12 cellular contexts compared by ENCODE assay signal in the genomic region with DNA sequence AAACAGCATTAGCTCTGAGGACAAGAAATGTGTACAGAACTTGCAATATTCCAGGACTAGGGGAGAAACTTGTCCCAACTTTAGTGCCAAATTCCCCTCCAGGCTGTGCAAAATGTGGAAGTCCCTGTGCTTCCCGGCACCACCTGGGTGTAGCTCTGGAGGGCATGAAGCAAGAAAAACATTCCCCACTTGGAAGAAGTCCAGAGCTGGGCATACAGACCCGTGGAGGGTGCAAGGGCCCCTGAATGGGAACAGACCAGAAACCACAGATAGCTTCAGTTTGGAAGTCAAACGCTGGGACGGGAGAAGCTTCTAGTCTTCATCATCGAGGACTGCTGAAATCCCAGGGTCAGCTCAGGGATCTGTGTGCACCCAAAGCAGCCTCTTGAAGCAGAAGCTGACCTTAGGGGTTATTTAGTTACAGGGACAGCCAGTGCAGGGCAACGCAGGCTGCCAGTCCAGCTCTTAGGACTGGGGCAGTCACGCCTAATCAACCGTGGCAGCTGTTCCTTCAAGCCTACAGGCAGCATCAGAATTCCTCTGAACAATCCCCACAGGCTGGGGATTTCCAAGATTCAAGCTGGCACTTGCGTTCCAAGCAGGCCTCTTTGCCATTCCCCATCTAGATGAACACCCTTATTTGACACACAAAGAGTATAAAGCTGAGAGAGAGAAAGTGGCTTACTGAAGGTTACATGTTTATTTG.
DNase-seq lines count a peak whose midpoint lies in the region; ATAC-seq and TF ChIP-seq lines count a peak whose summit lies in the region.
"Had no signal": no experiment of that assay in that cellular context is flagged by ENCODE, and none has a peak within 500 bp of the region (broad histone marks: within the 10 kb centered on the region; RNA-seq: fewer than 3 reads in every experiment).

No MANE protein-coding gene starts in this region.

- intact Hi-C loops in left cardiac atrium (cut with DNase I) (no loop called here), sciatic nerve (cut with DNase I) (no loop called here)

- no peak overlapping the region for H3K27ac Mint-ChIP-seq in GM23338
- no peak overlapping the region for H3K27ac Mint-ChIP-seq in HFFc6

- no peak overlapping the region for H2AFZ ChIP-seq in GM23338

- H3K4me3 Mint-ChIP-seq in GM23338 (no peak overlapping the region), HFFc6 (no peak overlapping the region)
- H3K4me3 Mint-ChIP-seq: CD4-positive, CD25-positive, alpha-beta regulatory T cell had no signal

- no peaks in the 10 kb centered on the region for H3K36me3 Mint-ChIP-seq in GM23338 (ENCODE audit: low read depth)
- no peaks in the 10 kb centered on the region for H3K36me3 Mint-ChIP-seq in HFFc6 (ENCODE audit: low read depth)
- H3K36me3 Mint-ChIP-seq: CD4-positive, CD25-positive, alpha-beta regulatory T cell had no signal

- peaks cover 8% of the 10 kb centered on the region; the same call in 2 of the 3 replicates for H3K4me1 Mint-ChIP-seq in GM23338
- H3K4me1 Mint-ChIP-seq in HFFc6 (ENCODE audit: low read depth) = no peaks in the 10 kb centered on the region
- H3K4me1 Mint-ChIP-seq: CD4-positive, CD25-positive, alpha-beta regulatory T cell had no signal

- DNase-seq in GM23338 (ENCODE audit: low spot score) (no peak), astrocyte of the cerebellum (ENCODE audit: low read depth) (peak; percentile 8), left cardiac atrium (no peak), sciatic nerve (ENCODE audit: low spot score) (no peak), NCI-H2227 (lab: John Stamatoyannopoulos, UW; ENCODE audit: unreplicated experiment) (no peak), NCI-H2029 (lab: John Stamatoyannopoulos, UW) (no peak), HFFc6 (no peak)
- DNase-seq: activated CD4-positive, alpha-beta T cell treated with anti-CD3 and anti-CD28 coated beads for 1 hour; CD4-positive, CD25-positive, alpha-beta regulatory T cell; central memory CD4-positive, alpha-beta T cell; NCI-H526 treated with DMSO at 0.1 percent for 48 hours had no signal

- in situ Hi-C loops in astrocyte of the cerebellum (cut with HindIII; ENCODE audit: low sequenced_read_pairs) = no loop called here

- ATAC-seq in GM23338 (peak; percentile 23; the same call in 2 of the 3 replicates), left cardiac atrium (peak; percentile 54 to 62), sciatic nerve (peak; percentile 23), GM19467 (IDR thresholded peaks at IDR 0.05; ENCODE audit: unreplicated experiment) (no peak)

- H3K36me3 ChIP-seq in GM23338 (ENCODE audit: insufficient read depth) = no peaks in the 10 kb centered on the region

- H3K9me2 ChIP-seq in GM23338 (ENCODE audit: insufficient read depth) = no peaks in the 10 kb centered on the region; the same call in 1 of the 2 replicates

- H3K27ac ChIP-seq in GM23338 (ENCODE audit: low read depth) = no peak overlapping the region

- H3K4me3 ChIP-seq in GM23338 (no peak overlapping the region), astrocyte of the cerebellum (ENCODE audit: low read depth, low read length) (no peak overlapping the region)

- H3K79me2 ChIP-seq in GM23338 (replicated peaks; ENCODE audit: insufficient read depth) = no peaks in the 10 kb centered on the region

- no peaks in the 10 kb centered on the region for H3F3A ChIP-seq in GM23338 (replicated peaks; ENCODE audit: low read depth)

- no peak overlapping the region for H3K4me2 ChIP-seq in GM23338

- peaks cover 6% of the 10 kb centered on the region for H3K27me3 Mint-ChIP-seq in GM23338 (ENCODE audit: insufficient read depth, low read depth, poor library complexity)
- peaks cover 20% of the 10 kb centered on the region for H3K27me3 Mint-ChIP-seq in HFFc6 (ENCODE audit: insufficient read depth)

- H3K9me3 Mint-ChIP-seq in GM23338 (no peaks in the 10 kb centered on the region), HFFc6 (no peaks in the 10 kb centered on the region)

- no peaks in the 10 kb centered on the region for H3K4me1 ChIP-seq in GM23338 (ENCODE audit: insufficient read depth)

- H3K27me3 ChIP-seq in GM23338 (ENCODE audit: insufficient read depth) = no peaks in the 10 kb centered on the region

- H4K20me1 ChIP-seq in GM23338 (replicated peaks; ENCODE audit: insufficient read depth) = peaks cover 5% of the 10 kb centered on the region; the same call in 1 of the 2 replicates

- TF ChIP-seq CTCF in GM23338 (conservative IDR thresholded peaks at IDR 0.05; ENCODE audit: low read depth in 2 of 2) = no peak
- TF ChIP-seq CTCF in astrocyte of the cerebellum (IDR thresholded peaks at IDR 0.05; ENCODE audit: low read depth, low read length, missing control alignments) = no peak
- no peak for TF ChIP-seq CTCF in HFFc6 (IDR thresholded peaks at IDR 0.05)

TF ChIP-seq in GM23338, 12 proteins besides CTCF, POLR2A, EP300 and RAD21 (continues in another document):
- TF ChIP-seq, protein P1, sequence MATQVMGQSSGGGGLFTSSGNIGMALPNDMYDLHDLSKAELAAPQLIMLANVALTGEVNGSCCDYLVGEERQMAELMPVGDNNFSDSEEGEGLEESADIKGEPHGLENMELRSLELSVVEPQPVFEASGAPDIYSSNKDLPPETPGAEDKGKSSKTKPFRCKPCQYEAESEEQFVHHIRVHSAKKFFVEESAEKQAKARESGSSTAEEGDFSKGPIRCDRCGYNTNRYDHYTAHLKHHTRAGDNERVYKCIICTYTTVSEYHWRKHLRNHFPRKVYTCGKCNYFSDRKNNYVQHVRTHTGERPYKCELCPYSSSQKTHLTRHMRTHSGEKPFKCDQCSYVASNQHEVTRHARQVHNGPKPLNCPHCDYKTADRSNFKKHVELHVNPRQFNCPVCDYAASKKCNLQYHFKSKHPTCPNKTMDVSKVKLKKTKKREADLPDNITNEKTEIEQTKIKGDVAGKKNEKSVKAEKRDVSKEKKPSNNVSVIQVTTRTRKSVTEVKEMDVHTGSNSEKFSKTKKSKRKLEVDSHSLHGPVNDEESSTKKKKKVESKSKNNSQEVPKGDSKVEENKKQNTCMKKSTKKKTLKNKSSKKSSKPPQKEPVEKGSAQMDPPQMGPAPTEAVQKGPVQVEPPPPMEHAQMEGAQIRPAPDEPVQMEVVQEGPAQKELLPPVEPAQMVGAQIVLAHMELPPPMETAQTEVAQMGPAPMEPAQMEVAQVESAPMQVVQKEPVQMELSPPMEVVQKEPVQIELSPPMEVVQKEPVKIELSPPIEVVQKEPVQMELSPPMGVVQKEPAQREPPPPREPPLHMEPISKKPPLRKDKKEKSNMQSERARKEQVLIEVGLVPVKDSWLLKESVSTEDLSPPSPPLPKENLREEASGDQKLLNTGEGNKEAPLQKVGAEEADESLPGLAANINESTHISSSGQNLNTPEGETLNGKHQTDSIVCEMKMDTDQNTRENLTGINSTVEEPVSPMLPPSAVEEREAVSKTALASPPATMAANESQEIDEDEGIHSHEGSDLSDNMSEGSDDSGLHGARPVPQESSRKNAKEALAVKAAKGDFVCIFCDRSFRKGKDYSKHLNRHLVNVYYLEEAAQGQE (IDR thresholded peaks at IDR 0.05; ENCODE audit: unreplicated experiment) = no peak
- TF ChIP-seq ZNF331 (CRISPR knock-in tag; IDR thresholded peaks at IDR 0.05; ENCODE audit: low read depth) (no peak), EZH2phosphoT487 (IDR thresholded peaks at IDR 0.05; ENCODE audit: unreplicated experiment) (no peak), POLR2AphosphoS5 (IDR thresholded peaks at IDR 0.05; ENCODE audit: low read depth) (no peak), NANOG (IDR thresholded peaks at IDR 0.05; ENCODE audit: borderline replicate concordance) (no peak), CREB1 (CRISPR knock-in tag; IDR thresholded peaks at IDR 0.05; ENCODE audit: low read depth) (no peak), ZNF114 (CRISPR knock-in tag; IDR thresholded peaks at IDR 0.05) (no peak), STAT1 (IDR thresholded peaks at IDR 0.05; ENCODE audit: unreplicated experiment) (no peak)
